ENCODE assay signal across 31 cellular contexts in the genomic region with DNA sequence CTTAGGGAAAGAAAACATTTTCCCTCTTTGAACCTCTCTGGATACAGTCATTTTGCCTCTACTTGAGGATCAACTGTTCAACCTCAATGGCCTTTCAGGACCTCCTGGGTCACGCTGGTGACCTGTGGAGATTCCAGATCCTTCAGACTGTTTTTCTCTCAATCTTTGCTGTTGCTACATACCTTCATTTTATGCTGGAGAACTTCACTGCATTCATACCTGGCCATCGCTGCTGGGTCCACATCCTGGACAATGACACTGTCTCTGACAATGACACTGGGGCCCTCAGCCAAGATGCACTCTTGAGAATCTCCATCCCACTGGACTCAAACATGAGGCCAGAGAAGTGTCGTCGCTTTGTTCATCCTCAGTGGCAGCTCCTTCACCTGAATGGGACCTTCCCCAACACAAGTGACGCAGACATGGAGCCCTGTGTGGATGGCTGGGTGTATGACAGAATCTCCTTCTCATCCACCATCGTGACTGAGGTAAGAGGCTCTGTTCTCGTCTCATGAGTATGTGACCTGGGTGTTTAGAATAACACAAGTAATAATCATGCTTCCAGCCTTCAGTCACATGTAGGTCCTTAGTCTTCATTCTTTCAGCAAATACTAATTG. TPM values are rescaled to one million over a fixed set of nuclear protein-coding genes. Genes with fewer than 3 reads are reported as not detected.
"Had no signal": no experiment of that assay in that cellular context is flagged by ENCODE, and none has a peak within 500 bp of the region (broad histone marks: within the 10 kb centered on the region; RNA-seq: fewer than 3 reads in every experiment).

No MANE protein-coding gene starts in this region.

- H3K4me3 Mint-ChIP-seq: activated CD4-positive, alpha-beta memory T cell treated with anti-CD3 and anti-CD28 coated beads, Interleukin-2, amount 10 ng/mL, durations not matched to agents 7 days and 5 days; activated naive CD4-positive, alpha-beta T cell treated with anti-CD3 and anti-CD28 coated beads for 36 hours; activated naive CD8-positive, alpha-beta T cell; activated naive CD8-positive, alpha-beta T cell treated with anti-CD3 and anti-CD28 coated beads, Interleukin-2, amount 50 U/mL, for 24 hours had no signal

- H3K4me3 ChIP-seq: PC-9 had no signal

- FAIRE-seq: RCC 7860 had no signal

- DNase-seq: activated CD4-positive, alpha-beta memory T cell treated with anti-CD3 and anti-CD28 coated beads, Interleukin-2, amount 10 ng/mL, durations not matched to agents 7 days and 5 days; activated CD4-positive, alpha-beta T cell treated with anti-CD3 and anti-CD28 coated beads for 1 hour; activated CD4-positive, alpha-beta T cell treated with anti-CD3 and anti-CD28 coated beads for 48 hours; activated CD4-positive, CD25-positive, alpha-beta regulatory T cell; activated gamma-delta T cell; activated naive CD4-positive, alpha-beta T cell treated with anti-CD3 and anti-CD28 coated beads for 36 hours; activated naive CD8-positive, alpha-beta T cell treated with anti-CD3 and anti-CD28 coated beads, Interleukin-2, amount 50 U/mL, for 24 hours; activated T-cell treated with anti-CD3 and anti-CD28 coated beads, Interleukin-2, amount 50 U/mL, for 1 hour; anterior cingulate cortex; NCI-H1092 treated with DMSO at 0.1 percent for 48 hours; NCI-H1417; NCI-H187 treated with DMSO at 0.1 percent for 48 hours; NCI-H2081; NCI-H510A; NCI-H526; NCI-H748 treated with DMSO at 0.1 percent for 48 hours; PC-9; Right ventricle myocardium superior; T1000; WERI-Rb-1 had no signal

- ATAC-seq: activated naive CD8-positive, alpha-beta T cell treated with anti-CD3 and anti-CD28 coated beads, Interleukin-2, amount 50 U/mL, for 24 hours had no signal

- H3K9me3 Mint-ChIP-seq: activated CD4-positive, alpha-beta memory T cell treated with anti-CD3 and anti-CD28 coated beads, Interleukin-2, amount 10 ng/mL, durations not matched to agents 7 days and 5 days; activated naive CD4-positive, alpha-beta T cell treated with anti-CD3 and anti-CD28 coated beads for 36 hours; activated naive CD8-positive, alpha-beta T cell treated with anti-CD3 and anti-CD28 coated beads, Interleukin-2, amount 50 U/mL, for 24 hours; activated T-helper 2 cell treated with anti-CD3 and anti-CD28 coated beads, Interferon-gamma antibody, Interleukin-2, Interleukin-4, amounts not matched to agents 10 μg/mL and 5 μg/mL and 100 μg/mL, durations not matched to agents 14 hours and 24 hours and 36 hours had no signal

- H3K4me2 ChIP-seq: KMS-11, PC-9 had no signal

- H3K4me1 Mint-ChIP-seq: activated CD4-positive, alpha-beta memory T cell treated with anti-CD3 and anti-CD28 coated beads, Interleukin-2, amount 10 ng/mL, durations not matched to agents 7 days and 5 days; activated naive CD8-positive, alpha-beta T cell treated with anti-CD3 and anti-CD28 coated beads, Interleukin-2, amount 50 U/mL, for 24 hours had no signal

- H3K36me3 ChIP-seq: WERI-Rb-1 had no signal

- H3K27ac Mint-ChIP-seq: activated CD4-positive, alpha-beta memory T cell treated with anti-CD3 and anti-CD28 coated beads, Interleukin-2, amount 10 ng/mL, durations not matched to agents 7 days and 5 days; activated naive CD4-positive, alpha-beta T cell treated with anti-CD3 and anti-CD28 coated beads for 36 hours; activated naive CD8-positive, alpha-beta T cell; activated naive CD8-positive, alpha-beta T cell treated with anti-CD3 and anti-CD28 coated beads, Interleukin-2, amount 50 U/mL, for 24 hours; activated T-helper 2 cell treated with anti-CD3 and anti-CD28 coated beads, Interferon-gamma antibody, Interleukin-2, Interleukin-4, amounts not matched to agents 10 μg/mL and 5 μg/mL and 100 μg/mL, durations not matched to agents 14 hours and 24 hours and 36 hours had no signal

- H3K27ac ChIP-seq: KMS-11, PC-9, RWPE1, WERI-Rb-1 had no signal

- H2AFZ ChIP-seq: PC-9 had no signal

RNA-seq across cellular contexts. Expression of a gene that starts 0.5 kb away (rescaled TPM):
- total RNA-seq: activated CD4-positive, alpha-beta memory T cell treated with anti-CD3 and anti-CD28 coated beads, Interleukin-2, amount 10 ng/mL, durations not matched to agents 7 days and 5 days; activated CD8-positive, alpha-beta memory T cell treated with anti-CD3 and anti-CD28 coated beads for 36 hours; activated naive CD4-positive, alpha-beta T cell treated with anti-CD3 and anti-CD28 coated beads for 36 hours; activated T-helper 2 cell treated with anti-CD3 and anti-CD28 coated beads, Interferon-gamma antibody, Interleukin-2, Interleukin-4, amounts not matched to agents 10 μg/mL and 5 μg/mL and 100 μg/mL, durations not matched to agents 14 hours and 24 hours and 36 hours; cardiac septum; M059J; OCI-LY7; PC-9; Right ventricle myocardium superior; T-helper 1 cell treated with Interleukin-12 subunit alpha and Interleukin-12 subunit beta and Interleukin-4 antibody, amounts not matched to agents 30 ng/mL and 1 ng/mL, for 36 hours; T-helper 2 cell treated with Interferon-gamma antibody and Interleukin-4, amounts not matched to agents 100 ng/mL and 5 ng/mL, for 36 hours had no signal
